Comparison of ENCODE assay signal across 22 cellular contexts in the genomic region with DNA sequence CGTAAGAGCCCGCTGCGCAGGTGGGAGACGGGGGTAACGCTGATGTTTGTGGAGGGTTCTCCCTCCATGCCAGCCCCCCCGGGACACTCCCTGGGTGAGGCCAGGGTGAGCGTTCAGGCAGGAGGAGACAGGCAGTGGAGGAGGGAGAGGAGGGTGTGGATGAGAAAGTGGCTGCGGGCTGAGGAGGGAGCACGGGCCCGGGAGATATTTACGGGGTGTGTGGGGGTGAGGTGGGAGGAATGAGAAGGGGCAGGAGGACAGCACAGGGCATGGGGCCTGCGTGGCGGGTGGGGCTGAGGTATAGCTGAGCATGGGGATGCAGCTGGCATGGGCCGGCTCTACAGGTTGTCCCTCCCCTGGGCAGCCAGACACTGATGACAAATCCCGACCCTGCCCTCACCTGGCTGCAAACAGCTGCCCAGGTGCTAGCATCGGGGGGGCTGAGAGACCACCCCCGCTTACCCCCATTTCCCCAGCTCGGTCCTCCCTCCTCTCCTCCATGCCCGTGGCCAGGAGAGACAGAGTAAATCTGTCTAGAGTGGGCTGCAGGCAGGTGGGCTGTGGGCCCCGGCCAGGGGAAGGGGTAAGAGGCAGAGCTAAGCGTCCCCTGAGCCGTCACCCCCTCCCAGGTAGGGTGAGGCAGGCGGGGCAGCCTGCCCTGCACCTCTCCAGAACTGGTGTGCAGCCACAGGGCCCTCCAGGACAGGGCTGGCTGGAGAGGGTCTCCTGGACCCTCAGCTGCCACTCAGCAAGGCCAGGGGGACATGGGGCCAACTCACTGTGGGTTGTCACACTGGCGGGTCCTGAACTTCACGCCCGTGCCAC.
A peak's percentile ranks its signal among the peaks of the same experiment; 100 is the strongest.
DNase-seq lines count a peak whose midpoint lies in the region; ATAC-seq and TF ChIP-seq lines count a peak whose summit lies in the region.
"Had no signal": no experiment of that assay in that cellular context is flagged by ENCODE, and none has a peak within 500 bp of the region (broad histone marks: within the 10 kb centered on the region; RNA-seq: fewer than 3 reads in every experiment).

No MANE protein-coding gene starts in this region.

- H3K9me3 ChIP-seq in right atrium auricular region (no peaks in the 10 kb centered on the region), neuronal stem cell (replicated peaks in 1 of 2; ENCODE audit: control insufficient read depth in 2 of 2, insufficient read depth in 1 of 2, low read depth in 1 of 2, low read length in 2 of 2) (peaks cover 0 to 1% of the 10 kb centered on the region in 2 donors), upper lobe of right lung (no peaks in the 10 kb centered on the region), sigmoid colon (no peaks in the 10 kb centered on the region)

- no peak overlapping the region for H3K4me3 Mint-ChIP-seq in chondrocyte (ENCODE audit: unreplicated experiment)
- H3K4me3 Mint-ChIP-seq: CD4-positive, alpha-beta T cell had no signal

- no CpG with 5 or more reads among the region's 26 CpGs for WGBS in neuronal stem cell (ENCODE audit: extremely low coverage in 2 of 2, insufficient read length in 2 of 2, insufficient replicate concordance in 1 of 2), 2 donors
- WGBS in sigmoid colon, 2 donors = 59 to 79% methylated on average over 26 of the region's 26 CpGs

- H3K79me1 ChIP-seq in neuronal stem cell (ENCODE audit: low read depth, low read length) = no peaks in the 10 kb centered on the region

- no peak overlapping the region for H4K91ac ChIP-seq in neuronal stem cell (ENCODE audit: low read depth, low read length, poor library complexity)

- H2BK120ac ChIP-seq in neuronal stem cell (ENCODE audit: low read depth, low read length) = no peak overlapping the region

- peak overlapping the region; percentile 73 for H3K23ac ChIP-seq in neuronal stem cell (ENCODE audit: low read depth, low read length, poor library complexity)

- peaks cover 8% of the 10 kb centered on the region for H3K4me1 Mint-ChIP-seq in chondrocyte (ENCODE audit: low read depth)

- no peak overlapping the region for H4K8ac ChIP-seq in neuronal stem cell (ENCODE audit: low read depth, low read length)

- peak; percentile 30 for DNase-seq in Right ventricle myocardium superior
- no peak for DNase-seq in right atrium auricular region (ENCODE audit: low spot score)
- peak; percentile 74 for DNase-seq in chondrocyte (ENCODE audit: low spot score)
- DNase-seq in neuronal stem cell (ENCODE audit: low spot score) = no peak
- no peak for DNase-seq in upper lobe of right lung
- DNase-seq in sigmoid colon = no peak
- DNase-seq in Kasumi-1 (lab: John Stamatoyannopoulos, UW) = no peak
- DNase-seq in NOMO-1 treated with DMSO at 0.1 percent for 48 hours (lab: John Stamatoyannopoulos, UW; ENCODE audit: unreplicated experiment) = no peak
- DNase-seq: 8988T; ACHN; CD4-positive, alpha-beta T cell; Karpas-422; NCI-H1092 treated with DMSO at 0.1 percent for 48 hours; NCI-H146; NCI-H1930; NCI-H2107; NCI-H524; NCI-H774; PC-3; SHP77 treated with DMSO at 0.1 percent for 48 hours had no signal

- peak overlapping the region; percentile 84 for H2BK12ac ChIP-seq in neuronal stem cell (ENCODE audit: low read length)

- H3K9ac ChIP-seq in neuronal stem cell (ENCODE audit: low read depth, low read length, poor library complexity) = peak overlapping the region; percentile 60

- TF ChIP-seq POLR2A in sigmoid colon (IDR thresholded peaks at IDR 0.05) = no peak

- ATAC-seq in Right ventricle myocardium superior (ENCODE audit: poor library complexity) (no peak), upper lobe of right lung (peak; percentile 9)
- ATAC-seq: GM12878, PC-3 had no signal

- peak overlapping the region; percentile 63 for H2AK5ac ChIP-seq in neuronal stem cell (ENCODE audit: low read depth, low read length)

- no peaks in the 10 kb centered on the region for H3K36me3 ChIP-seq in right atrium auricular region
- H3K36me3 ChIP-seq in neuronal stem cell (replicated peaks in 1 of 2; ENCODE audit: control insufficient read depth in 2 of 2, insufficient read depth in 2 of 2, low read length in 2 of 2) = no peaks in the 10 kb centered on the region
- no peaks in the 10 kb centered on the region for H3K36me3 ChIP-seq in upper lobe of right lung
- no peaks in the 10 kb centered on the region for H3K36me3 ChIP-seq in sigmoid colon

- H2BK15ac ChIP-seq in neuronal stem cell (ENCODE audit: low read length) = no peak overlapping the region

- intact Hi-C loops in Right ventricle myocardium superior (cut with DNase I) (no loop called here), upper lobe of right lung (cut with DNase I) (no loop called here), sigmoid colon (cut with DNase I) (no loop called here)

- H3K4me2 ChIP-seq in neuronal stem cell (ENCODE audit: insufficient read depth, low read length, poor library complexity, severe bottlenecking) = no peak overlapping the region

- H3K27ac ChIP-seq in right atrium auricular region = no peak overlapping the region
- H3K27ac ChIP-seq in neuronal stem cell (replicated peaks; ENCODE audit: low read length) = no peak overlapping the region
- no peak overlapping the region for H3K27ac ChIP-seq in upper lobe of right lung
- H3K27ac ChIP-seq in sigmoid colon = no peak overlapping the region
- H3K27ac ChIP-seq: HL-60 had no signal

- no peak overlapping the region for H2AFZ ChIP-seq in neuronal stem cell (ENCODE audit: low read length)

- H3K27me3 ChIP-seq in right atrium auricular region (no peaks in the 10 kb centered on the region), neuronal stem cell (ENCODE audit: control insufficient read depth in 3 of 3, insufficient read depth in 3 of 3, low read depth in 1 of 3, low read length in 3 of 3) (no peaks in the 10 kb centered on the region), upper lobe of right lung (no peaks in the 10 kb centered on the region), sigmoid colon (no peaks in the 10 kb centered on the region)

- no peak for TF ChIP-seq CTCF in right atrium auricular region (IDR thresholded peaks at IDR 0.05)
- no peak for TF ChIP-seq CTCF in chondrocyte (IDR thresholded peaks at IDR 0.05)
- TF ChIP-seq CTCF in upper lobe of right lung (IDR thresholded peaks at IDR 0.05) = no peak
- no peak for TF ChIP-seq CTCF in sigmoid colon (IDR thresholded peaks at IDR 0.05)

- no peak overlapping the region for H3K4ac ChIP-seq in neuronal stem cell (ENCODE audit: low read length)

- TF ChIP-seq EP300 in sigmoid colon (IDR thresholded peaks at IDR 0.05) = no peak

- no peak overlapping the region for H3K4me3 ChIP-seq in right atrium auricular region
- H3K4me3 ChIP-seq in neuronal stem cell (ENCODE audit: low read length in 2 of 2) = no peak overlapping the region
- no peak overlapping the region for H3K4me3 ChIP-seq in upper lobe of right lung
- H3K4me3 ChIP-seq in sigmoid colon = no peak overlapping the region
- H3K4me3 ChIP-seq: GM12878 had no signal

- H3K18ac ChIP-seq in neuronal stem cell (ENCODE audit: low read length) = peak overlapping the region; percentile 65

- no peaks in the 10 kb centered on the region for H3K9me3 Mint-ChIP-seq in chondrocyte (ENCODE audit: low read depth)
- H3K9me3 Mint-ChIP-seq: CD4-positive, alpha-beta T cell had no signal

- peaks cover 2% of the 10 kb centered on the region for H3K36me3 Mint-ChIP-seq in chondrocyte (ENCODE audit: low read depth)

- H3K27ac Mint-ChIP-seq in chondrocyte (ENCODE audit: unreplicated experiment) = no peak overlapping the region
- H3K27ac Mint-ChIP-seq: CD4-positive, alpha-beta T cell had no signal

- H2BK5ac ChIP-seq in neuronal stem cell (ENCODE audit: low read length) = peak overlapping the region; percentile 66

- H3K4me1 ChIP-seq in right atrium auricular region = no peaks in the 10 kb centered on the region
- peaks cover 0 to 3% of the 10 kb centered on the region in 2 donors for H3K4me1 ChIP-seq in neuronal stem cell (ENCODE audit: control insufficient read depth in 2 of 2, insufficient read depth in 1 of 2, low read depth in 1 of 2, low read length in 2 of 2)
- H3K4me1 ChIP-seq in upper lobe of right lung = no peaks in the 10 kb centered on the region
- no peaks in the 10 kb centered on the region for H3K4me1 ChIP-seq in sigmoid colon

- H3K14ac ChIP-seq in neuronal stem cell (ENCODE audit: low read length) = peak overlapping the region; percentile 82

- no peaks in the 10 kb centered on the region for H3K27me3 Mint-ChIP-seq in chondrocyte (ENCODE audit: low read depth)
- H3K27me3 Mint-ChIP-seq: CD4-positive, alpha-beta T cell had no signal

Comparison
In these comparisons a context has a peak if more than half of its experiments do, and no peak if none do; other contexts are left out.
1. DNase-seq: peak in Right ventricle myocardium superior (single experiment) and chondrocyte (single experiment); none in right atrium auricular region (single experiment), neuronal stem cell (single experiment), upper lobe of right lung (single experiment), sigmoid colon (single experiment), Kasumi-1 (0 of 2) and NOMO-1 treated with DMSO at 0.1 percent for 48 hours (single experiment).